1 cellular context compared by ENCODE assay signal in genomic region chr15:74433592-74434259, GRCh38.
TF ChIP-seq lines count a peak whose summit lies in the region.

A gene with protein sequence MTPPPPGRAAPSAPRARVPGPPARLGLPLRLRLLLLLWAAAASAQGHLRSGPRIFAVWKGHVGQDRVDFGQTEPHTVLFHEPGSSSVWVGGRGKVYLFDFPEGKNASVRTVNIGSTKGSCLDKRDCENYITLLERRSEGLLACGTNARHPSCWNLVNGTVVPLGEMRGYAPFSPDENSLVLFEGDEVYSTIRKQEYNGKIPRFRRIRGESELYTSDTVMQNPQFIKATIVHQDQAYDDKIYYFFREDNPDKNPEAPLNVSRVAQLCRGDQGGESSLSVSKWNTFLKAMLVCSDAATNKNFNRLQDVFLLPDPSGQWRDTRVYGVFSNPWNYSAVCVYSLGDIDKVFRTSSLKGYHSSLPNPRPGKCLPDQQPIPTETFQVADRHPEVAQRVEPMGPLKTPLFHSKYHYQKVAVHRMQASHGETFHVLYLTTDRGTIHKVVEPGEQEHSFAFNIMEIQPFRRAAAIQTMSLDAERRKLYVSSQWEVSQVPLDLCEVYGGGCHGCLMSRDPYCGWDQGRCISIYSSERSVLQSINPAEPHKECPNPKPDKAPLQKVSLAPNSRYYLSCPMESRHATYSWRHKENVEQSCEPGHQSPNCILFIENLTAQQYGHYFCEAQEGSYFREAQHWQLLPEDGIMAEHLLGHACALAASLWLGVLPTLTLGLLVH (minus strand): TSS chr15:74433958. CDS start chr15:74433918, 40 bp downstream.

TF ChIP-seq in GM12878, 131 proteins besides CTCF, POLR2A, EP300 and RAD21 (continued from another document and continues in another):
- no peak for TF ChIP-seq SMAD1 (IDR thresholded peaks at IDR 0.05; ENCODE audit: low read depth, partially characterized antibody)
- TF ChIP-seq FOS (IDR thresholded peaks at IDR 0.05; ENCODE audit: borderline replicate concordance, extremely low read depth, insufficient read length): no peak
- no peak for TF ChIP-seq MYB (IDR thresholded peaks at IDR 0.05; ENCODE audit: borderline replicate concordance, low read depth, low read length)
- no peak for TF ChIP-seq ATF7 (IDR thresholded peaks at IDR 0.05; ENCODE audit: low read depth)
- TF ChIP-seq, protein P1, sequence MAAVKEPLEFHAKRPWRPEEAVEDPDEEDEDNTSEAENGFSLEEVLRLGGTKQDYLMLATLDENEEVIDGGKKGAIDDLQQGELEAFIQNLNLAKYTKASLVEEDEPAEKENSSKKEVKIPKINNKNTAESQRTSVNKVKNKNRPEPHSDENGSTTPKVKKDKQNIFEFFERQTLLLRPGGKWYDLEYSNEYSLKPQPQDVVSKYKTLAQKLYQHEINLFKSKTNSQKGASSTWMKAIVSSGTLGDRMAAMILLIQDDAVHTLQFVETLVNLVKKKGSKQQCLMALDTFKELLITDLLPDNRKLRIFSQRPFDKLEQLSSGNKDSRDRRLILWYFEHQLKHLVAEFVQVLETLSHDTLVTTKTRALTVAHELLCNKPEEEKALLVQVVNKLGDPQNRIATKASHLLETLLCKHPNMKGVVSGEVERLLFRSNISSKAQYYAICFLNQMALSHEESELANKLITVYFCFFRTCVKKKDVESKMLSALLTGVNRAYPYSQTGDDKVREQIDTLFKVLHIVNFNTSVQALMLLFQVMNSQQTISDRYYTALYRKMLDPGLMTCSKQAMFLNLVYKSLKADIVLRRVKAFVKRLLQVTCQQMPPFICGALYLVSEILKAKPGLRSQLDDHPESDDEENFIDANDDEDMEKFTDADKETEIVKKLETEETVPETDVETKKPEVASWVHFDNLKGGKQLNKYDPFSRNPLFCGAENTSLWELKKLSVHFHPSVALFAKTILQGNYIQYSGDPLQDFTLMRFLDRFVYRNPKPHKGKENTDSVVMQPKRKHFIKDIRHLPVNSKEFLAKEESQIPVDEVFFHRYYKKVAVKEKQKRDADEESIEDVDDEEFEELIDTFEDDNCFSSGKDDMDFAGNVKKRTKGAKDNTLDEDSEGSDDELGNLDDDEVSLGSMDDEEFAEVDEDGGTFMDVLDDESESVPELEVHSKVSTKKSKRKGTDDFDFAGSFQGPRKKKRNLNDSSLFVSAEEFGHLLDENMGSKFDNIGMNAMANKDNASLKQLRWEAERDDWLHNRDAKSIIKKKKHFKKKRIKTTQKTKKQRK (IDR thresholded peaks at IDR 0.05; ENCODE audit: low read depth, low read length): no peak
- peak; percentile 72 for TF ChIP-seq NR2F1 (conservative IDR thresholded peaks at IDR 0.05)
- TF ChIP-seq, protein P2, sequence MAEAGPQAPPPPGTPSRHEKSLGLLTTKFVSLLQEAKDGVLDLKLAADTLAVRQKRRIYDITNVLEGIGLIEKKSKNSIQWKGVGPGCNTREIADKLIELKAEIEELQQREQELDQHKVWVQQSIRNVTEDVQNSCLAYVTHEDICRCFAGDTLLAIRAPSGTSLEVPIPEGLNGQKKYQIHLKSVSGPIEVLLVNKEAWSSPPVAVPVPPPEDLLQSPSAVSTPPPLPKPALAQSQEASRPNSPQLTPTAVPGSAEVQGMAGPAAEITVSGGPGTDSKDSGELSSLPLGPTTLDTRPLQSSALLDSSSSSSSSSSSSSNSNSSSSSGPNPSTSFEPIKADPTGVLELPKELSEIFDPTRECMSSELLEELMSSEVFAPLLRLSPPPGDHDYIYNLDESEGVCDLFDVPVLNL (IDR thresholded peaks at IDR 0.05; ENCODE audit: low read depth, low read length): no peak
- TF ChIP-seq SMAD5 (IDR thresholded peaks at IDR 0.05; ENCODE audit: low read depth): 0 out of 2 replicates have a peak, but pooled peaks have one; percentile 12
- TF ChIP-seq GATAD2B (conservative IDR thresholded peaks at IDR 0.05; ENCODE audit: low read depth): peak; percentile 95
- no peak for TF ChIP-seq YBX1 (IDR thresholded peaks at IDR 0.05)
- TF ChIP-seq, protein P3, sequence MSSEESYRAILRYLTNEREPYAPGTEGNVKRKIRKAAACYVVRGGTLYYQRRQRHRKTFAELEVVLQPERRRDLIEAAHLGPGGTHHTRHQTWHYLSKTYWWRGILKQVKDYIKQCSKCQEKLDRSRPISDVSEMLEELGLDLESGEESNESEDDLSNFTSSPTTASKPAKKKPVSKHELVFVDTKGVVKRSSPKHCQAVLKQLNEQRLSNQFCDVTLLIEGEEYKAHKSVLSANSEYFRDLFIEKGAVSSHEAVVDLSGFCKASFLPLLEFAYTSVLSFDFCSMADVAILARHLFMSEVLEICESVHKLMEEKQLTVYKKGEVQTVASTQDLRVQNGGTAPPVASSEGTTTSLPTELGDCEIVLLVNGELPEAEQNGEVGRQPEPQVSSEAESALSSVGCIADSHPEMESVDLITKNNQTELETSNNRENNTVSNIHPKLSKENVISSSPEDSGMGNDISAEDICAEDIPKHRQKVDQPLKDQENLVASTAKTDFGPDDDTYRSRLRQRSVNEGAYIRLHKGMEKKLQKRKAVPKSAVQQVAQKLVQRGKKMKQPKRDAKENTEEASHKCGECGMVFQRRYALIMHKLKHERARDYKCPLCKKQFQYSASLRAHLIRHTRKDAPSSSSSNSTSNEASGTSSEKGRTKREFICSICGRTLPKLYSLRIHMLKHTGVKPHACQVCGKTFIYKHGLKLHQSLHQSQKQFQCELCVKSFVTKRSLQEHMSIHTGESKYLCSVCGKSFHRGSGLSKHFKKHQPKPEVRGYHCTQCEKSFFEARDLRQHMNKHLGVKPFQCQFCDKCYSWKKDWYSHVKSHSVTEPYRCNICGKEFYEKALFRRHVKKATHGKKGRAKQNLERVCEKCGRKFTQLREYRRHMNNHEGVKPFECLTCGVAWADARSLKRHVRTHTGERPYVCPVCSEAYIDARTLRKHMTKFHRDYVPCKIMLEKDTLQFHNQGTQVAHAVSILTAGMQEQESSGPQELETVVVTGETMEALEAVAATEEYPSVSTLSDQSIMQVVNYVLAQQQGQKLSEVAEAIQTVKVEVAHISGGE (CRISPR knock-in tag; IDR thresholded peaks at IDR 0.05): no peak
- peak; percentile 96 for TF ChIP-seq POLR2AphosphoS5 (IDR thresholded peaks at IDR 0.05; ENCODE audit: low read length)
- TF ChIP-seq ZNF384 (IDR thresholded peaks at IDR 0.05; ENCODE audit: borderline replicate concordance, low read depth, low read length): no peak
- no peak for TF ChIP-seq ZNF622 (IDR thresholded peaks at IDR 0.05)
- TF ChIP-seq E4F1 (IDR thresholded peaks at IDR 0.05; ENCODE audit: borderline replicate concordance, partially characterized antibody): no peak
- TF ChIP-seq MTA2 (IDR thresholded peaks at IDR 0.05; ENCODE audit: low read depth): no peak
- TF ChIP-seq PBX3 (IDR thresholded peaks at IDR 0.05; ENCODE audit: insufficient replicate concordance, low read depth, low read length): peak; percentile 85
- TF ChIP-seq, protein P4, sequence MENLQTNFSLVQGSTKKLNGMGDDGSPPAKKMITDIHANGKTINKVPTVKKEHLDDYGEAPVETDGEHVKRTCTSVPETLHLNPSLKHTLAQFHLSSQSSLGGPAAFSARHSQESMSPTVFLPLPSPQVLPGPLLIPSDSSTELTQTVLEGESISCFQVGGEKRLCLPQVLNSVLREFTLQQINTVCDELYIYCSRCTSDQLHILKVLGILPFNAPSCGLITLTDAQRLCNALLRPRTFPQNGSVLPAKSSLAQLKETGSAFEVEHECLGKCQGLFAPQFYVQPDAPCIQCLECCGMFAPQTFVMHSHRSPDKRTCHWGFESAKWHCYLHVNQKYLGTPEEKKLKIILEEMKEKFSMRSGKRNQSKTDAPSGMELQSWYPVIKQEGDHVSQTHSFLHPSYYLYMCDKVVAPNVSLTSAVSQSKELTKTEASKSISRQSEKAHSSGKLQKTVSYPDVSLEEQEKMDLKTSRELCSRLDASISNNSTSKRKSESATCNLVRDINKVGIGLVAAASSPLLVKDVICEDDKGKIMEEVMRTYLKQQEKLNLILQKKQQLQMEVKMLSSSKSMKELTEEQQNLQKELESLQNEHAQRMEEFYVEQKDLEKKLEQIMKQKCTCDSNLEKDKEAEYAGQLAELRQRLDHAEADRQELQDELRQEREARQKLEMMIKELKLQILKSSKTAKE (IDR thresholded peaks at IDR 0.05; ENCODE audit: low read depth, poor library complexity, severe bottlenecking): peak; percentile 53
- no peak for TF ChIP-seq WRNIP1 (IDR thresholded peaks at IDR 0.05; ENCODE audit: borderline replicate concordance, low read depth, low read length)
- TF ChIP-seq, protein P5, sequence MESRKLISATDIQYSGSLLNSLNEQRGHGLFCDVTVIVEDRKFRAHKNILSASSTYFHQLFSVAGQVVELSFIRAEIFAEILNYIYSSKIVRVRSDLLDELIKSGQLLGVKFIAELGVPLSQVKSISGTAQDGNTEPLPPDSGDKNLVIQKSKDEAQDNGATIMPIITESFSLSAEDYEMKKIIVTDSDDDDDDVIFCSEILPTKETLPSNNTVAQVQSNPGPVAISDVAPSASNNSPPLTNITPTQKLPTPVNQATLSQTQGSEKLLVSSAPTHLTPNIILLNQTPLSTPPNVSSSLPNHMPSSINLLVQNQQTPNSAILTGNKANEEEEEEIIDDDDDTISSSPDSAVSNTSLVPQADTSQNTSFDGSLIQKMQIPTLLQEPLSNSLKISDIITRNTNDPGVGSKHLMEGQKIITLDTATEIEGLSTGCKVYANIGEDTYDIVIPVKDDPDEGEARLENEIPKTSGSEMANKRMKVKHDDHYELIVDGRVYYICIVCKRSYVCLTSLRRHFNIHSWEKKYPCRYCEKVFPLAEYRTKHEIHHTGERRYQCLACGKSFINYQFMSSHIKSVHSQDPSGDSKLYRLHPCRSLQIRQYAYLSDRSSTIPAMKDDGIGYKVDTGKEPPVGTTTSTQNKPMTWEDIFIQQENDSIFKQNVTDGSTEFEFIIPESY (IDR thresholded peaks at IDR 0.05): no peak
- TF ChIP-seq TCF12 (IDR thresholded peaks at IDR 0.05; ENCODE audit: low read depth, low read length): 0 out of 2 replicates have a peak, but pooled peaks have one; percentile 36
- no peak for TF ChIP-seq TARDBP (IDR thresholded peaks at IDR 0.05; ENCODE audit: borderline replicate concordance)
- TF ChIP-seq CREM (IDR thresholded peaks at IDR 0.05; ENCODE audit: low read depth): 0 out of 2 replicates have a peak, but pooled peaks have one; percentile 19
- TF ChIP-seq NR2C1 (IDR thresholded peaks at IDR 0.05): no peak
- 0 out of 2 replicates have a peak, but pooled peaks have one; percentile 26 for TF ChIP-seq ZSCAN29 (IDR thresholded peaks at IDR 0.05)
- no peak for TF ChIP-seq NFIC (IDR thresholded peaks at IDR 0.05; ENCODE audit: low read depth, low read length)
- no peak for TF ChIP-seq HSF1 (IDR thresholded peaks at IDR 0.05; ENCODE audit: low read depth, low read length)
- TF ChIP-seq, protein P6, sequence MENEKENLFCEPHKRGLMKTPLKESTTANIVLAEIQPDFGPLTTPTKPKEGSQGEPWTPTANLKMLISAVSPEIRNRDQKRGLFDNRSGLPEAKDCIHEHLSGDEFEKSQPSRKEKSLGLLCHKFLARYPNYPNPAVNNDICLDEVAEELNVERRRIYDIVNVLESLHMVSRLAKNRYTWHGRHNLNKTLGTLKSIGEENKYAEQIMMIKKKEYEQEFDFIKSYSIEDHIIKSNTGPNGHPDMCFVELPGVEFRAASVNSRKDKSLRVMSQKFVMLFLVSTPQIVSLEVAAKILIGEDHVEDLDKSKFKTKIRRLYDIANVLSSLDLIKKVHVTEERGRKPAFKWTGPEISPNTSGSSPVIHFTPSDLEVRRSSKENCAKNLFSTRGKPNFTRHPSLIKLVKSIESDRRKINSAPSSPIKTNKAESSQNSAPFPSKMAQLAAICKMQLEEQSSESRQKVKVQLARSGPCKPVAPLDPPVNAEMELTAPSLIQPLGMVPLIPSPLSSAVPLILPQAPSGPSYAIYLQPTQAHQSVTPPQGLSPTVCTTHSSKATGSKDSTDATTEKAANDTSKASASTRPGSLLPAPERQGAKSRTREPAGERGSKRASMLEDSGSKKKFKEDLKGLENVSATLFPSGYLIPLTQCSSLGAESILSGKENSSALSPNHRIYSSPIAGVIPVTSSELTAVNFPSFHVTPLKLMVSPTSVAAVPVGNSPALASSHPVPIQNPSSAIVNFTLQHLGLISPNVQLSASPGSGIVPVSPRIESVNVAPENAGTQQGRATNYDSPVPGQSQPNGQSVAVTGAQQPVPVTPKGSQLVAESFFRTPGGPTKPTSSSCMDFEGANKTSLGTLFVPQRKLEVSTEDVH (IDR thresholded peaks at IDR 0.05; ENCODE audit: low read depth, partially characterized antibody): no peak
- 0 out of 2 replicates have a peak, but pooled peaks have one; percentile 47 for TF ChIP-seq STAT1 (conservative IDR thresholded peaks at IDR 0.05)
- no peak for TF ChIP-seq CBX5 (IDR thresholded peaks at IDR 0.05; ENCODE audit: low read depth)
- peak; percentile 62; the same call in 1 of the 2 replicates for TF ChIP-seq MEF2A (IDR thresholded peaks at IDR 0.05; ENCODE audit: insufficient read depth, low read depth, low read length)
